Comparison of ENCODE assay signal across 19 cellular contexts in genomic region chr14:43479751-43480150, GRCh38.
DNase-seq lines count a peak whose midpoint lies in the region.
"Had no signal": no experiment of that assay in that cellular context is flagged by ENCODE, and none has a peak within 500 bp of the region (broad histone marks: within the 10 kb centered on the region; RNA-seq: fewer than 3 reads in every experiment).

No MANE protein-coding gene starts in this region.

- DNase-seq in NCI-H1417 (lab: John Stamatoyannopoulos, UW): peak in 2 of 3 experiments; percentile 48 to 83
- DNase-seq in NCI-H1417 treated with DMSO at 0.1 percent for 48 hours (lab: John Stamatoyannopoulos, UW): no peak
- peak; percentile 78 for DNase-seq in NCI-H1105 treated with DMSO at 0.1 percent for 48 hours (lab: John Stamatoyannopoulos, UW)
- DNase-seq in NCI-H69 (lab: John Stamatoyannopoulos, UW): peak; percentile 99
- no peak for DNase-seq in NCI-H187 treated with DMSO at 0.1 percent for 48 hours (lab: John Stamatoyannopoulos, UW)
- DNase-seq in HuH-7 (ENCODE audit: low spot score): no peak
- no peak for DNase-seq in glomerular visceral epithelial cell (ENCODE audit: extremely low spot score)
- DNase-seq: 8988T; AML-193; C1 segment of cervical spinal cord; Calu3; CD8-positive, alpha-beta T cell; DMS53; GF-D8; GOT3; KG1; NCI-H1436; NCI-H2107; NCI-H524 treated with DMSO at 0.1 percent for 48 hours had no signal

Comparison
In these comparisons a context has a peak if more than half of its experiments do, and no peak if none do; other contexts are left out.
1. DNase-seq: peak in NCI-H1417 (2 of 3), NCI-H1105 treated with DMSO at 0.1 percent for 48 hours (single experiment) and NCI-H69 (single experiment); none in NCI-H1417 treated with DMSO at 0.1 percent for 48 hours (single experiment), NCI-H187 treated with DMSO at 0.1 percent for 48 hours (single experiment), HuH-7 (single experiment) and glomerular visceral epithelial cell (single experiment).